Comparison of ENCODE assay signal across 25 cellular contexts in genomic region chr9:131834721-131835120, GRCh38.
"Had no signal": no experiment of that assay in that cellular context is flagged by ENCODE, and none has a peak within 500 bp of the region (broad histone marks: within the 10 kb centered on the region; RNA-seq: fewer than 3 reads in every experiment).

No MANE protein-coding gene starts in this region.

- H3K27ac Mint-ChIP-seq: activated CD4-positive, alpha-beta memory T cell treated with anti-CD3 and anti-CD28 coated beads for 36 hours; activated T-cell treated with anti-CD3 and anti-CD28 coated beads, Interleukin-2, amount 50 U/mL, for 24 hours; activated T-helper 17 cell treated with anti-CD3 and anti-CD28 coated beads, Interleukin-2, amount 50 U/mL, for 72 hours; stimulated activated memory B cell treated with anti-CD40 and anti-IgM and Interleukin-4, amounts not matched to agents 10 μg/mL and 1 μg/mL and 100 μg/mL, for 72 hours; stimulated activated naive CD8-positive, alpha-beta T cell treated with anti-CD3 and anti-CD28 coated beads, Interleukin-15, amount 100 ng/mL, for 72 hours; type B pancreatic cell had no signal

- H3K36me3 Mint-ChIP-seq: stimulated activated memory B cell treated with anti-CD40 and anti-IgM and Interleukin-4, amounts not matched to agents 10 μg/mL and 1 μg/mL and 100 μg/mL, for 72 hours; type B pancreatic cell had no signal

- H3K9me3 Mint-ChIP-seq: activated T-helper 17 cell treated with anti-CD3 and anti-CD28 coated beads, Interleukin-2, amount 50 U/mL, for 72 hours; type B pancreatic cell had no signal

- ATAC-seq: gastrocnemius medialis; left cardiac atrium; naive thymus-derived CD8-positive, alpha-beta T cell; pancreas; psoas muscle; stimulated activated memory B cell treated with anti-CD40 and anti-IgM and Interleukin-4, amounts not matched to agents 10 μg/mL and 1 μg/mL and 100 μg/mL, for 72 hours; stimulated activated naive CD8-positive, alpha-beta T cell treated with anti-CD3 and anti-CD28 coated beads, Interleukin-15, amount 100 ng/mL, for 72 hours had no signal

- DNase-seq: activated CD4-positive, alpha-beta memory T cell treated with anti-CD3 and anti-CD28 coated beads for 36 hours; activated CD4-positive, alpha-beta T cell treated with anti-CD3 and anti-CD28 coated beads for 48 hours; activated CD8-positive, alpha-beta memory T cell treated with anti-CD3 and anti-CD28 coated beads, Interleukin-2, amount 50 U/mL, for 48 hours; activated gamma-delta T cell treated with Interleukin-2 at 50 U/mL for 16 hours; activated naive CD4-positive, alpha-beta T cell treated with anti-CD3 and anti-CD28 coated beads, Interleukin-2, amount 50 U/mL, for 16 hours; activated T-cell treated with anti-CD3 and anti-CD28 coated beads, Interleukin-2, amount 50 U/mL, for 24 hours; amniotic stem cell; dermis blood vessel endothelial cell; effector CD4-positive, alpha-beta T cell; gastrocnemius medialis; glutamatergic neuron; left cardiac atrium; midbrain; stimulated activated CD4-positive, alpha-beta T cell treated with anti-CD3 and anti-CD28 coated beads, Interleukin-1b, Interleukin-23, amount 100 ng/mL, for 48 hours; stimulated activated CD4-positive, alpha-beta T cell treated with anti-CD3 and anti-CD28 coated beads, Interleukin-4, amount 100 ng/mL, for 4 hours; stimulated activated naive CD8-positive, alpha-beta T cell treated with anti-CD3 and anti-CD28 coated beads, Interleukin-15, amount 100 ng/mL, for 72 hours; substantia nigra; T-helper 1 cell; T-helper 9 cell had no signal

- H3K4me3 Mint-ChIP-seq: activated CD4-positive, alpha-beta memory T cell treated with anti-CD3 and anti-CD28 coated beads for 36 hours; activated T-cell treated with anti-CD3 and anti-CD28 coated beads, Interleukin-2, amount 50 U/mL, for 24 hours; activated T-helper 17 cell treated with anti-CD3 and anti-CD28 coated beads, Interleukin-2, amount 50 U/mL, for 72 hours; naive thymus-derived CD8-positive, alpha-beta T cell; stimulated activated memory B cell treated with anti-CD40 and anti-IgM and Interleukin-4, amounts not matched to agents 10 μg/mL and 1 μg/mL and 100 μg/mL, for 72 hours; stimulated activated naive CD8-positive, alpha-beta T cell treated with anti-CD3 and anti-CD28 coated beads, Interleukin-15, amount 100 ng/mL, for 72 hours; type B pancreatic cell had no signal
